Comparison of ENCODE assay signal across 19 cellular contexts in genomic region chr19:10670187-10670586, GRCh38. TPM values are rescaled to one million over a fixed set of nuclear protein-coding genes. Genes with fewer than 3 reads are reported as not detected.
A peak's percentile ranks its signal among the peaks of the same experiment; 100 is the strongest.
DNase-seq lines count a peak whose midpoint lies in the region; ATAC-seq and TF ChIP-seq lines count a peak whose summit lies in the region.
"Had no signal": no experiment of that assay in that cellular context is flagged by ENCODE, and none has a peak within 500 bp of the region (broad histone marks: within the 10 kb centered on the region; RNA-seq: fewer than 3 reads in every experiment).

No MANE protein-coding gene starts in this region.

- intact Hi-C loops in left cardiac atrium (cut with DNase I) = no loop called here
- intact Hi-C loops in ovary (cut with DNase I) = no loop called here

- no peaks in the 10 kb centered on the region for H3K9me3 Mint-ChIP-seq in central memory CD8-positive, alpha-beta T cell
- H3K9me3 Mint-ChIP-seq: naive thymus-derived CD8-positive, alpha-beta T cell; stimulated activated naive CD8-positive, alpha-beta T cell treated with anti-CD3 and anti-CD28 coated beads, Interleukin-15, amount 100 ng/mL, for 72 hours; type B pancreatic cell had no signal

- no peak for TF ChIP-seq POLR2A in tibial nerve (IDR thresholded peaks at IDR 0.05)
- no peak for TF ChIP-seq POLR2A in ovary (IDR thresholded peaks at IDR 0.05)

- H3K27ac ChIP-seq in tibial nerve (no peak overlapping the region), ovary (no peak overlapping the region)
- H3K27ac ChIP-seq: breast epithelium had no signal

- H3K27me3 Mint-ChIP-seq in central memory CD8-positive, alpha-beta T cell = no peaks in the 10 kb centered on the region
- H3K27me3 Mint-ChIP-seq: naive thymus-derived CD8-positive, alpha-beta T cell; stimulated activated naive CD8-positive, alpha-beta T cell treated with anti-CD3 and anti-CD28 coated beads, Interleukin-15, amount 100 ng/mL, for 72 hours; type B pancreatic cell had no signal

- H3K27ac Mint-ChIP-seq in central memory CD8-positive, alpha-beta T cell (ENCODE audit: low read depth) = peak overlapping the region; percentile 80

- ATAC-seq in central memory CD8-positive, alpha-beta T cell (replicated peaks; ENCODE audit: extremely low read depth, poor library complexity, severe bottlenecking) = no peak
- peak; percentile 41 to 46 for ATAC-seq in left cardiac atrium
- ATAC-seq: naive thymus-derived CD8-positive, alpha-beta T cell; stimulated activated naive CD8-positive, alpha-beta T cell treated with anti-CD3 and anti-CD28 coated beads, Interleukin-15, amount 100 ng/mL, for 72 hours had no signal

- no peaks in the 10 kb centered on the region for H3K27me3 ChIP-seq in tibial nerve
- no peaks in the 10 kb centered on the region for H3K27me3 ChIP-seq in ovary
- H3K27me3 ChIP-seq: breast epithelium, dorsolateral prefrontal cortex had no signal

- in situ Hi-C loops in KBM-7 (cut with MboI; ENCODE audit: low pct_unique_long_range_greater_than_20kb, low sequenced_read_pairs) = no loop called here

- peaks cover 32% of the 10 kb centered on the region for H3K4me1 Mint-ChIP-seq in central memory CD8-positive, alpha-beta T cell

- H3K9me3 ChIP-seq in tibial nerve (no peaks in the 10 kb centered on the region), ovary (no peaks in the 10 kb centered on the region)
- H3K9me3 ChIP-seq: breast epithelium had no signal

- H3K4me3 Mint-ChIP-seq in central memory CD8-positive, alpha-beta T cell = peak overlapping the region; percentile 33
- H3K4me3 Mint-ChIP-seq: stimulated activated naive CD8-positive, alpha-beta T cell treated with anti-CD3 and anti-CD28 coated beads, Interleukin-15, amount 100 ng/mL, for 72 hours; type B pancreatic cell had no signal

- peaks cover 59% of the 10 kb centered on the region for H3K36me3 Mint-ChIP-seq in central memory CD8-positive, alpha-beta T cell (ENCODE audit: insufficient read depth)

- peak; percentile 79 for DNase-seq in AG08395 (ENCODE audit: low spot score)
- peak; percentile 61 for DNase-seq in GM03348 (ENCODE audit: low spot score)
- no peak for DNase-seq in central memory CD8-positive, alpha-beta T cell (ENCODE audit: low spot score in 2 of 2)
- no peak for DNase-seq in left cardiac atrium
- DNase-seq in tibial nerve (ENCODE audit: low spot score in 2 of 2) = no peak
- no peak for DNase-seq in KBM-7
- DNase-seq in cortex of kidney (lab: John Stamatoyannopoulos, UW) = no peak
- no peak for DNase-seq in ovary
- DNase-seq: activated CD4-positive, alpha-beta T cell treated with anti-CD3 and anti-CD28 coated beads for 4 hours; activated effector memory CD4-positive, alpha-beta T cell treated with anti-CD3 and anti-CD28 coated beads, Interleukin-2, amount 50 U/mL, for 16 hours; AML-193; mesendoderm; naive thymus-derived CD8-positive, alpha-beta T cell; NCI-H524; small intestine; stimulated activated naive CD8-positive, alpha-beta T cell treated with anti-CD3 and anti-CD28 coated beads, Interleukin-15, amount 100 ng/mL, for 72 hours had no signal

- H3K4me3 ChIP-seq in tibial nerve (no peak overlapping the region), ovary (no peak overlapping the region)
- H3K4me3 ChIP-seq: breast epithelium, dorsolateral prefrontal cortex had no signal

- TF ChIP-seq EP300 in tibial nerve (IDR thresholded peaks at IDR 0.05) (no peak), ovary (IDR thresholded peaks at IDR 0.05) (no peak)

- H3K36me3 ChIP-seq in tibial nerve (peaks cover 0 to 40% (median 11%) of the 10 kb centered on the region in 3 donors), ovary (no peaks in the 10 kb centered on the region)

- TF ChIP-seq CTCF in tibial nerve (IDR thresholded peaks at IDR 0.05) (no peak), ovary (IDR thresholded peaks at IDR 0.05) (no peak)

- H3K4me1 ChIP-seq in tibial nerve (peaks cover 0 to 53% (median 6%) of the 10 kb centered on the region in 4 donors), ovary (ENCODE audit: insufficient read depth) (peaks cover 1% of the 10 kb centered on the region)

- 61 to 69% methylated on average over 1 of the region's 1 CpG for WGBS in tibial nerve, 2 donors
- 18 to 38% (median 22%) methylated on average over 1 of the region's 1 CpG for WGBS in ovary, 3 donors

RNA-seq across cellular contexts. Expression of gene ILF3, which starts 16.0 kb away (rescaled TPM):
- 100 to 1,000 TPM; 108 to 144 TPM for total RNA-seq in left cardiac atrium
- total RNA-seq in tibial nerve = 100 to 1,000 TPM; 109 to 166 (median 127) TPM
- total RNA-seq in ovary = 100 to 1,000 TPM in 6 of 7 donors, 10 to 100 TPM in 1; 90.0 to 295 (median 246) TPM
- polyA plus RNA-seq in ovary = 100 to 1,000 TPM; 120 to 149 TPM

RNA-seq across cellular contexts. Expression of gene QTRT1, which starts 31.1 kb away (rescaled TPM):
- total RNA-seq in left cardiac atrium (10 to 100 TPM; 24.7 to 28.2 TPM), tibial nerve (100 to 1,000 TPM in 1 of 4 donors, 10 to 100 TPM in 3; 43.7 to 134 (median 65.3) TPM), ovary (10 to 100 TPM; 33.3 to 61.0 (median 51.5) TPM)
- 10 to 100 TPM in 1 of 2 donors, 1 to 10 TPM in 1; 3.2 to 59.1 TPM for polyA plus RNA-seq in ovary

RNA-seq across cellular contexts. Expression of gene SLC44A2, which starts 44.8 kb away (rescaled TPM):
- total RNA-seq in left cardiac atrium (10 to 100 TPM; 83.9 to 97.3 TPM), tibial nerve (100 to 1,000 TPM; 104 to 193 (median 132) TPM), ovary (100 to 1,000 TPM in 1 of 7 donors, 10 to 100 TPM in 6; 18.1 to 137 (median 52.3) TPM)
- polyA plus RNA-seq in ovary = 10 to 100 TPM; 37.6 to 94.1 TPM

RNA-seq across cellular contexts. Expression of gene DNM2, which starts 47.7 kb away (rescaled TPM):
- 100 to 1,000 TPM; 125 to 186 TPM for total RNA-seq in left cardiac atrium
- total RNA-seq in tibial nerve = 100 to 1,000 TPM in 3 of 4 donors, 10 to 100 TPM in 1; 99.4 to 220 (median 140) TPM
- 100 to 1,000 TPM in 3 of 7 donors, 10 to 100 TPM in 4; 51.1 to 121 (median 87.5) TPM for total RNA-seq in ovary
- polyA plus RNA-seq in ovary = 10 to 100 TPM; 53.7 to 68.6 TPM

Comparison
In these comparisons a context has a peak if more than half of its experiments do, and no peak if none do; other contexts are left out.
1. DNase-seq: peak in AG08395 (single experiment) and GM03348 (single experiment); none in central memory CD8-positive, alpha-beta T cell (0 of 2), left cardiac atrium (single experiment), tibial nerve (0 of 2), KBM-7 (single experiment), cortex of kidney (single experiment) and ovary (0 of 5).